ENCODE assay signal across 32 cellular contexts in the genomic region with DNA sequence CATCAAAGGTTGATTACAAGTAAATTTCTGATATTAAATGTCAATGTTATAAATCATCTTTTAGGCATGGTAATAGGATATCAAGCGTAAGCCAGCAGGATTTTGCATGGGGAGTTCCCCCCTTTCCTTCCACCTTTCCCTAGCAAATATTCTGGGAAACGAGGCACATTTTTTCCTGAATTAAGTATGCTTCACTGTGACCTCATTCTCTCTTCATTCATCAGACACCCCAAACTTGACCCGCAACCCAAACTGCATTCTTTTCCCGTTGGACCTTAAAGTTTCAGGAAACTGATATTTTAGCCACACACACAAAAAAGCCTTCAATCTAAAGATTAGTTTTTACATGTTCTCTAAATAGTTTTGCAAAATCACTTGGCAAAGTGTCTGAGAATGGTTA.
"Had no signal": no experiment of that assay in that cellular context is flagged by ENCODE, and none has a peak within 500 bp of the region (broad histone marks: within the 10 kb centered on the region; RNA-seq: fewer than 3 reads in every experiment).

No MANE protein-coding gene starts in this region.

- FAIRE-seq: RCC 7860 had no signal

- H3K36me3 ChIP-seq: MG63, WERI-Rb-1 had no signal

- DNase-seq: activated CD4-positive, alpha-beta memory T cell treated with anti-CD3 and anti-CD28 coated beads, Interleukin-2, amount 10 ng/mL, durations not matched to agents 7 days and 5 days; activated CD4-positive, alpha-beta T cell treated with anti-CD3 and anti-CD28 coated beads for 1 hour; activated CD4-positive, alpha-beta T cell treated with anti-CD3 and anti-CD28 coated beads for 48 hours; activated CD4-positive, CD25-positive, alpha-beta regulatory T cell; activated CD8-positive, alpha-beta memory T cell treated with anti-CD3 and anti-CD28 coated beads for 24 hours; activated CD8-positive, alpha-beta memory T cell treated with anti-CD3 and anti-CD28 coated beads, Interleukin-2, amount 10 ng/mL, durations not matched to agents 7 days and 5 days; activated CD8-positive, alpha-beta memory T cell treated with anti-CD3 and anti-CD28 coated beads, Interleukin-2, amount 50 U/mL, for 48 hours; activated effector memory CD4-positive, alpha-beta T cell treated with Interleukin-2 at 50 U/mL for 16 hours; activated naive CD4-positive, alpha-beta T cell treated with anti-CD3 and anti-CD28 coated beads, Interleukin-2, amount 10 ng/mL, durations not matched to agents 7 days and 5 days; activated naive CD8-positive, alpha-beta T cell treated with anti-CD3 and anti-CD28 coated beads, Interleukin-2, amount 50 U/mL, for 24 hours; activated T-cell treated with anti-CD3 and anti-CD28 coated beads, Interleukin-2, amount 50 U/mL, for 48 hours; amniotic stem cell; aorta; Kasumi-1; KG1; MG63; NCI-H1048; NCI-H1105 treated with DMSO at 0.1 percent for 48 hours; NCI-H1436; NCI-H1694; NCI-H1930; NCI-H2081 treated with DMSO at 0.1 percent for 48 hours; NCI-H345; NCI-H524 treated with DMSO at 0.1 percent for 48 hours; PC-9; Right ventricle myocardium superior; SW 1271; T-helper 1 cell; T1000; WERI-Rb-1 had no signal

- H3K4me3 ChIP-seq: MG63, PC-9 had no signal

- H3K27me3 ChIP-seq: MG63 had no signal

- H3K27ac ChIP-seq: PC-9, WERI-Rb-1 had no signal

- H3K27me3 Mint-ChIP-seq: activated CD4-positive, alpha-beta memory T cell treated with anti-CD3 and anti-CD28 coated beads, Interleukin-2, amount 10 ng/mL, durations not matched to agents 7 days and 5 days; activated naive CD4-positive, alpha-beta T cell treated with anti-CD3 and anti-CD28 coated beads, Interleukin-2, amount 10 ng/mL, durations not matched to agents 7 days and 5 days had no signal

- H3K9me3 Mint-ChIP-seq: activated CD4-positive, alpha-beta memory T cell treated with anti-CD3 and anti-CD28 coated beads, Interleukin-2, amount 10 ng/mL, durations not matched to agents 7 days and 5 days; activated naive CD4-positive, alpha-beta T cell treated with anti-CD3 and anti-CD28 coated beads, Interleukin-2, amount 10 ng/mL, durations not matched to agents 7 days and 5 days had no signal

- ATAC-seq: activated CD8-positive, alpha-beta memory T cell treated with anti-CD3 and anti-CD28 coated beads, Interleukin-2, amount 10 ng/mL, durations not matched to agents 7 days and 5 days; activated naive CD8-positive, alpha-beta T cell treated with anti-CD3 and anti-CD28 coated beads, Interleukin-2, amount 50 U/mL, for 24 hours had no signal

- H3K27ac Mint-ChIP-seq: activated CD4-positive, alpha-beta memory T cell treated with anti-CD3 and anti-CD28 coated beads, Interleukin-2, amount 10 ng/mL, durations not matched to agents 7 days and 5 days; activated CD8-positive, alpha-beta memory T cell treated with anti-CD3 and anti-CD28 coated beads, Interleukin-2, amount 10 ng/mL, durations not matched to agents 7 days and 5 days; activated naive CD4-positive, alpha-beta T cell treated with anti-CD3 and anti-CD28 coated beads, Interleukin-2, amount 10 ng/mL, durations not matched to agents 7 days and 5 days; activated naive CD8-positive, alpha-beta T cell; activated naive CD8-positive, alpha-beta T cell treated with anti-CD3 and anti-CD28 coated beads, Interleukin-2, amount 50 U/mL, for 24 hours had no signal

- H3K4me1 Mint-ChIP-seq: activated CD4-positive, alpha-beta memory T cell treated with anti-CD3 and anti-CD28 coated beads, Interleukin-2, amount 10 ng/mL, durations not matched to agents 7 days and 5 days; activated CD8-positive, alpha-beta memory T cell treated with anti-CD3 and anti-CD28 coated beads, Interleukin-2, amount 10 ng/mL, durations not matched to agents 7 days and 5 days; activated naive CD4-positive, alpha-beta T cell treated with anti-CD3 and anti-CD28 coated beads, Interleukin-2, amount 10 ng/mL, durations not matched to agents 7 days and 5 days; activated naive CD8-positive, alpha-beta T cell treated with anti-CD3 and anti-CD28 coated beads, Interleukin-2, amount 50 U/mL, for 24 hours had no signal

- H3K36me3 Mint-ChIP-seq: activated CD8-positive, alpha-beta memory T cell treated with anti-CD3 and anti-CD28 coated beads, Interleukin-2, amount 10 ng/mL, durations not matched to agents 7 days and 5 days; activated naive CD4-positive, alpha-beta T cell treated with anti-CD3 and anti-CD28 coated beads, Interleukin-2, amount 10 ng/mL, durations not matched to agents 7 days and 5 days had no signal

- H3K4me3 Mint-ChIP-seq: activated CD4-positive, alpha-beta memory T cell treated with anti-CD3 and anti-CD28 coated beads, Interleukin-2, amount 10 ng/mL, durations not matched to agents 7 days and 5 days; activated CD8-positive, alpha-beta memory T cell treated with anti-CD3 and anti-CD28 coated beads, Interleukin-2, amount 10 ng/mL, durations not matched to agents 7 days and 5 days; activated naive CD4-positive, alpha-beta T cell treated with anti-CD3 and anti-CD28 coated beads, Interleukin-2, amount 10 ng/mL, durations not matched to agents 7 days and 5 days; activated naive CD8-positive, alpha-beta T cell; activated naive CD8-positive, alpha-beta T cell treated with anti-CD3 and anti-CD28 coated beads, Interleukin-2, amount 50 U/mL, for 24 hours had no signal
